Comparison of ENCODE assay signal across 20 cellular contexts in the genomic region with DNA sequence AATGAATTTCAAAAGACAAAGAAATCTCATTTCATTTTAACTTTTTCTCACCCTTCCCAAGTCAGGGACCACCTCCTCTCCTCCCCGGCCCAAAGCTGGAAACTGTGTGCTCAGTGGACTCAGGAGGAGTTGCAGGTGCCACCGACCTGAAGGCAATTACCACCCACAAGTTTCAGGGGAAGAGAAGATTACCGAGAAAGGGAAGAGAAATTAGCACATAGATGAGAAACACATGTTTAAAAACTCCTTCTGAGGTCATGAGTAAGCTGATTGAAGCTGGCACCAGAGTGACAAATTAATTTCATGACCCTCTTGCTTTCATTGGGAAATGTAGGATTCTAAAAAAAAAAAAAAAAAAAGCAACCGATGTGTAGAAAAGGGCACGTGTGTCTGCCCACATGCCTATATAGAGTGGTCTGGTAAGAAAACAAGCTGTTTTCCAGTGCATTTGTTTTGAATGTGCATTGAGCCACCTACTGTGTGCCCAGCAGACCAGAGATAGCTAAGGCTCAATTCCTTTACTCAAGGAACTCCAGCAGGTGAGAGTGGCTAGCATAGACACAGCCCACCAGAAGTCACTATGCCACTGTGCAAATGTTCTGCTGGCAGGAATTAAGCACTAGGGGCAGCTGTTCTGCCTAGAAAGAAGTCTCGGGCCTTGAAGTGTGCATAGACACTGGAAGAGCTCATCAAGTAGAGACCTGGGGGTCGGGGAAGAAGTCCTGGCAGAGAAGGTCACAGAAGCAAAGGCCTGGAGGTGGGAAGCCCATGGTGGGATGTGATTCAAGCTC. TPM values are rescaled to one million over a fixed set of nuclear protein-coding genes. Genes with fewer than 3 reads are reported as not detected.
DNase-seq lines count a peak whose midpoint lies in the region; ATAC-seq and TF ChIP-seq lines count a peak whose summit lies in the region.
"Had no signal": no experiment of that assay in that cellular context is flagged by ENCODE, and none has a peak within 500 bp of the region (broad histone marks: within the 10 kb centered on the region; RNA-seq: fewer than 3 reads in every experiment).

No MANE protein-coding gene starts in this region.

- no peaks in the 10 kb centered on the region for H4K20me1 ChIP-seq in KMS-11 (ENCODE audit: insufficient read depth)

- H3K36me3 ChIP-seq in KMS-11 (ENCODE audit: insufficient read depth), result no peaks in the 10 kb centered on the region
- H3K36me3 ChIP-seq: spleen had no signal

- no peak overlapping the region for H2AFZ ChIP-seq in KMS-11 (ENCODE audit: low read depth)

- H3K4me3 ChIP-seq in GM12864 (ENCODE audit: low read depth, low read length), result no peak overlapping the region
- no peak overlapping the region for H3K4me3 ChIP-seq in KMS-11 (IDR thresholded peaks at IDR 0.05; ENCODE audit: insufficient read depth, low read depth, low read length)
- H3K4me3 ChIP-seq: spleen had no signal

- H3K27me3 ChIP-seq in KMS-11 (ENCODE audit: insufficient read depth, low read depth), result no peaks in the 10 kb centered on the region
- H3K27me3 ChIP-seq in foreskin keratinocyte, result peaks cover 4% of the 10 kb centered on the region
- H3K27me3 ChIP-seq: spleen had no signal

- H3K4me1 ChIP-seq in KMS-11 (ENCODE audit: low read depth, poor library complexity, severe bottlenecking) (peaks cover 45% of the 10 kb centered on the region), foreskin keratinocyte (no peaks in the 10 kb centered on the region)

- peak overlapping the region; percentile 18; the same call in 1 of the 2 replicates for H3K9ac ChIP-seq in KMS-11

- H3K27ac ChIP-seq in KMS-11 (peak overlapping the region; percentile 52; the same call in 1 of the 2 replicates), foreskin keratinocyte (no peak overlapping the region)
- H3K27ac ChIP-seq: spleen had no signal

- ATAC-seq in GM19468 (IDR thresholded peaks at IDR 0.05; ENCODE audit: extremely low read depth, unreplicated experiment) (peak; percentile 58), foreskin keratinocyte (no peak), GM21786 (IDR thresholded peaks at IDR 0.05; ENCODE audit: unreplicated experiment) (no peak)
- ATAC-seq: activated CD8-positive, alpha-beta memory T cell treated with anti-CD3 and anti-CD28 coated beads, Interleukin-2, amount 10 ng/mL, durations not matched to agents 7 days and 5 days; naive thymus-derived CD4-positive, alpha-beta T cell; PC-3 had no signal

- DNase-seq in GM12864 (ENCODE audit: low read depth), result peak; percentile 34
- DNase-seq in fibroblast of peridontal ligament (ENCODE audit: extremely low read depth), result peak; percentile 73
- DNase-seq in NCI-H187 treated with DMSO at 0.1 percent for 48 hours (lab: John Stamatoyannopoulos, UW), result no peak
- DNase-seq in foreskin keratinocyte, result no peak
- DNase-seq in activated effector memory CD4-positive, alpha-beta T cell treated with Interleukin-2 at 50 U/mL for 16 hours, result no peak
- DNase-seq: activated CD4-positive, alpha-beta T cell treated with anti-CD3 and anti-CD28 coated beads for 1 hour; activated CD8-positive, alpha-beta memory T cell treated with anti-CD3 and anti-CD28 coated beads, Interleukin-2, amount 10 ng/mL, durations not matched to agents 7 days and 5 days; activated gamma-delta T cell; C1 segment of cervical spinal cord; DMS53; naive thymus-derived CD4-positive, alpha-beta T cell; NCI-H1930; NCI-H526; PC-3; spleen; stimulated activated naive CD4-positive, alpha-beta T cell had no signal

- TF ChIP-seq CTCF in GM12864 (IDR thresholded peaks at IDR 0.05; ENCODE audit: low read depth, low read length, missing control alignments), result no peak
- 0 out of 2 replicates have a peak, but pooled peaks have one; percentile 5 for TF ChIP-seq CTCF in KMS-11 (conservative IDR thresholded peaks at IDR 0.05; ENCODE audit: low read depth, low read length)
- TF ChIP-seq CTCF in foreskin keratinocyte (conservative IDR thresholded peaks at IDR 0.05), result no peak

- H3K4me2 ChIP-seq in KMS-11, result peak overlapping the region; percentile 70

- H3K79me2 ChIP-seq in KMS-11 (ENCODE audit: insufficient read depth, low read depth), result no peaks in the 10 kb centered on the region

RNA-seq across cellular contexts. Expression of gene DPF3, which starts 30.5 kb away (rescaled TPM):
- total RNA-seq in foreskin keratinocyte, result 0.18 and 0.95 TPM in 2 replicates
- polyA plus RNA-seq in foreskin keratinocyte, result 0.10 and 0.26 TPM in 2 replicates
- total RNA-seq: HT-29 had no signal

Comparison
In these comparisons a context has a peak if more than half of its experiments do, and no peak if none do; other contexts are left out.
1. DNase-seq: peak in GM12864 (single experiment) and fibroblast of peridontal ligament (single experiment); none in NCI-H187 treated with DMSO at 0.1 percent for 48 hours (single experiment), foreskin keratinocyte (0 of 2) and activated effector memory CD4-positive, alpha-beta T cell treated with Interleukin-2 at 50 U/mL for 16 hours (single experiment).